In genomic region chr10:63910806-63911205, GRCh38 we compare ENCODE assay signal across 32 cellular contexts.
"Had no signal": no experiment of that assay in that cellular context is flagged by ENCODE, and none has a peak within 500 bp of the region (broad histone marks: within the 10 kb centered on the region; RNA-seq: fewer than 3 reads in every experiment).

No MANE protein-coding gene starts in this region.

- H3K4me3 ChIP-seq: ascending aorta, cardiac muscle cell, Peyer's patch, SJSA1 had no signal

- H3K36me3 ChIP-seq: ascending aorta, cardiac muscle cell, Peyer's patch, SJSA1 had no signal

- H3K4me2 ChIP-seq: SK-N-SH had no signal

- H3K27ac Mint-ChIP-seq: activated CD4-positive, alpha-beta memory T cell treated with anti-CD3 and anti-CD28 coated beads, Interleukin-2, amount 10 ng/mL, durations not matched to agents 7 days and 5 days; activated naive CD4-positive, alpha-beta T cell treated with anti-CD3 and anti-CD28 coated beads, Interleukin-2, amount 50 U/mL, for 24 hours; activated naive CD8-positive, alpha-beta T cell treated with anti-CD3 and anti-CD28 coated beads, Interleukin-2, amount 10 ng/mL, durations not matched to agents 7 days and 5 days; activated T-cell treated with anti-CD3 and anti-CD28 coated beads, Interleukin-2, amount 50 U/mL, for 72 hours; activated T-helper 17 cell treated with anti-CD3 and anti-CD28 coated beads, Interleukin-2, amount 50 U/mL, for 72 hours had no signal

- H3K4me1 ChIP-seq: ascending aorta, Peyer's patch, SJSA1 had no signal

- H3K9me3 Mint-ChIP-seq: activated CD4-positive, alpha-beta memory T cell treated with anti-CD3 and anti-CD28 coated beads, Interleukin-2, amount 10 ng/mL, durations not matched to agents 7 days and 5 days; activated naive CD4-positive, alpha-beta T cell treated with anti-CD3 and anti-CD28 coated beads, Interleukin-2, amount 50 U/mL, for 24 hours; activated naive CD8-positive, alpha-beta T cell treated with anti-CD3 and anti-CD28 coated beads, Interleukin-2, amount 10 ng/mL, durations not matched to agents 7 days and 5 days; activated T-cell treated with anti-CD3 and anti-CD28 coated beads, Interleukin-2, amount 50 U/mL, for 72 hours; activated T-helper 17 cell treated with anti-CD3 and anti-CD28 coated beads, Interleukin-2, amount 50 U/mL, for 72 hours had no signal

- H3K9ac ChIP-seq: SK-N-SH had no signal

- H3K9me3 ChIP-seq: ascending aorta, Peyer's patch, SJSA1, SK-N-SH had no signal

- DNase-seq: activated CD4-positive, alpha-beta memory T cell treated with anti-CD3 and anti-CD28 coated beads, Interleukin-2, amount 10 ng/mL, durations not matched to agents 7 days and 5 days; activated CD4-positive, alpha-beta T cell treated with anti-CD3 and anti-CD28 coated beads for 1 hour; activated CD4-positive, alpha-beta T cell treated with anti-CD3 and anti-CD28 coated beads for 48 hours; activated CD4-positive, CD25-positive, alpha-beta regulatory T cell; activated effector memory CD4-positive, alpha-beta T cell treated with anti-CD3 and anti-CD28 coated beads, Interleukin-2, amount 50 U/mL, for 16 hours; activated naive CD4-positive, alpha-beta T cell; activated naive CD8-positive, alpha-beta T cell treated with anti-CD3 and anti-CD28 coated beads, Interleukin-2, amount 10 ng/mL, durations not matched to agents 7 days and 5 days; activated T-cell treated with anti-CD3 and anti-CD28 coated beads, Interleukin-2, amount 50 U/mL, for 1 hour; activated T-cell treated with anti-CD3 and anti-CD28 coated beads, Interleukin-2, amount 50 U/mL, for 72 hours; amygdala; NCI-H1092 treated with DMSO at 0.1 percent for 48 hours; NCI-H1417; NCI-H146; NCI-H187 treated with DMSO at 0.1 percent for 48 hours; NCI-H2081 treated with DMSO at 0.1 percent for 48 hours; NCI-H226; NCI-H446 treated with DMSO at 0.1 percent for 48 hours; NCI-H524; PC-3; Peyer's patch; RPMI8226; SHP77 treated with DMSO at 0.1 percent for 48 hours; SK-N-SH; T-helper 1 cell; T-helper 2 cell; T-helper 9 cell had no signal

- H3K27ac ChIP-seq: ascending aorta, cardiac muscle cell, Peyer's patch, SJSA1, VCaP had no signal

- H3K36me3 Mint-ChIP-seq: activated naive CD4-positive, alpha-beta T cell treated with anti-CD3 and anti-CD28 coated beads, Interleukin-2, amount 50 U/mL, for 24 hours; activated naive CD8-positive, alpha-beta T cell treated with anti-CD3 and anti-CD28 coated beads, Interleukin-2, amount 10 ng/mL, durations not matched to agents 7 days and 5 days had no signal

- H3K4me3 Mint-ChIP-seq: activated CD4-positive, alpha-beta memory T cell treated with anti-CD3 and anti-CD28 coated beads, Interleukin-2, amount 10 ng/mL, durations not matched to agents 7 days and 5 days; activated naive CD4-positive, alpha-beta T cell treated with anti-CD3 and anti-CD28 coated beads, Interleukin-2, amount 50 U/mL, for 24 hours; activated naive CD8-positive, alpha-beta T cell treated with anti-CD3 and anti-CD28 coated beads, Interleukin-2, amount 10 ng/mL, durations not matched to agents 7 days and 5 days; activated T-cell treated with anti-CD3 and anti-CD28 coated beads, Interleukin-2, amount 50 U/mL, for 72 hours; activated T-helper 17 cell treated with anti-CD3 and anti-CD28 coated beads, Interleukin-2, amount 50 U/mL, for 72 hours had no signal

- H3K4me1 Mint-ChIP-seq: activated CD4-positive, alpha-beta memory T cell treated with anti-CD3 and anti-CD28 coated beads, Interleukin-2, amount 10 ng/mL, durations not matched to agents 7 days and 5 days; activated naive CD4-positive, alpha-beta T cell treated with anti-CD3 and anti-CD28 coated beads, Interleukin-2, amount 50 U/mL, for 24 hours; activated naive CD8-positive, alpha-beta T cell treated with anti-CD3 and anti-CD28 coated beads, Interleukin-2, amount 10 ng/mL, durations not matched to agents 7 days and 5 days; activated T-helper 17 cell treated with anti-CD3 and anti-CD28 coated beads, Interleukin-2, amount 50 U/mL, for 72 hours had no signal

- ATAC-seq: activated T-cell treated with anti-CD3 and anti-CD28 coated beads, Interleukin-2, amount 50 U/mL, for 72 hours; activated T-helper 17 cell treated with anti-CD3 and anti-CD28 coated beads, Interleukin-2, amount 50 U/mL, for 72 hours; PC-3 had no signal

- H3K27me3 ChIP-seq: ascending aorta, cardiac muscle cell, Peyer's patch, SJSA1 had no signal
